ENCODE assay signal across 8 cellular contexts in the genomic region with DNA sequence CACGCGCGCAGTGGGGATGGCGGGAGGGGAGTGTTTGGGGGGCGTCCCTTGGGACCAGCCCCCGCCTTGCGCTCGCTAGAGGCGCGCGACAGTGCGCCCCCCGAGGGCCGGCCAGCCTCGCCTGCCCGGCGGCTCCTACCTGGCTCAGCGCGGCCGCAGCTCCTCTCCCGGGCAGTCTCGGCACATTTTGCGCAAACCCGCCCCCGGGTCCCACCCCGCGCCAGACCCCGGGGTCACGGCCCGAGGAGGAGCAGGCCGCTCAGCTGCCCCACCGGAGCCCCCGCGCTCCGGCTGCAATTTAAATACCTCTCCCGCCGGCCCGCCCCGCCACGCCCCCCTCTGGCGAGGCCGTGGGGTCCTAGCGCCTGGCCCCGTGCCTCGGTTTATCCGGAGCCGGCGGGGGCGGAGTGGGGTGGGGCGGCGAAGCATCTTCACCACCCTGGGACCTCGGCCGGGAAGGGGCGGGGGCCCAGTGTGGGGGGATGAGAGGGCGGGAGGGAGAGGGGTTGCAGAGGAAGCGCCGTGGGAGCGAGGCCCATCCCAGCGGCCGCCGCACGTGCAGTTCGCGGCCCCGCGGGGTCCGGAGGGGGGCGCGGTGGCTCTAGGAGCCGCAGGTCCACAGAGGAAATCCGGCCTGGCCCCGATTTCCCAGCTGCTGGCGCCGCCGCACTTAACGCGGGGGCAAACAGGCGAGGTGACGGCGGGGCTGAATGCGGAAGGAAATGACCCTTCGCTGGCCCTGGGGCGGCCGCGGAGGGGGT. TPM values are rescaled to one million over a fixed set of nuclear protein-coding genes. Genes with fewer than 3 reads are reported as not detected.
DNase-seq lines count a peak whose midpoint lies in the region; ATAC-seq and TF ChIP-seq lines count a peak whose summit lies in the region.

A gene with protein sequence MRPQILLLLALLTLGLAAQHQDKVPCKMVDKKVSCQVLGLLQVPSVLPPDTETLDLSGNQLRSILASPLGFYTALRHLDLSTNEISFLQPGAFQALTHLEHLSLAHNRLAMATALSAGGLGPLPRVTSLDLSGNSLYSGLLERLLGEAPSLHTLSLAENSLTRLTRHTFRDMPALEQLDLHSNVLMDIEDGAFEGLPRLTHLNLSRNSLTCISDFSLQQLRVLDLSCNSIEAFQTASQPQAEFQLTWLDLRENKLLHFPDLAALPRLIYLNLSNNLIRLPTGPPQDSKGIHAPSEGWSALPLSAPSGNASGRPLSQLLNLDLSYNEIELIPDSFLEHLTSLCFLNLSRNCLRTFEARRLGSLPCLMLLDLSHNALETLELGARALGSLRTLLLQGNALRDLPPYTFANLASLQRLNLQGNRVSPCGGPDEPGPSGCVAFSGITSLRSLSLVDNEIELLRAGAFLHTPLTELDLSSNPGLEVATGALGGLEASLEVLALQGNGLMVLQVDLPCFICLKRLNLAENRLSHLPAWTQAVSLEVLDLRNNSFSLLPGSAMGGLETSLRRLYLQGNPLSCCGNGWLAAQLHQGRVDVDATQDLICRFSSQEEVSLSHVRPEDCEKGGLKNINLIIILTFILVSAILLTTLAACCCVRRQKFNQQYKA (minus strand): TSS at position 273 of the 761 bp plus-strand sequence. CDS start 4,793 bp downstream, outside the sequence.

- ATAC-seq in omental fat pad (ENCODE audit: low FRiP score) (peak; percentile 29), HG02884 (IDR thresholded peaks at IDR 0.05; ENCODE audit: unreplicated experiment) (no peak)

- POLR2A ChIA-PET in AG04450 (lab: Yijun Ruan, JAX), result interaction anchor here (1.1 to 2.4 kb wide), 3 partner anchors 14 to 49 kb away, joined by 3 to 11 read pairs (median 3); no protein-coding TSS in a partner anchor
- POLR2A ChIA-PET in HEK293T (lab: Yijun Ruan, JAX), result no interaction called here

- peak within 1 kb of the TSS; percentile 47 for H3K27ac ChIP-seq in AG04450 (ENCODE audit: low read depth, low read length)

- no peak for TF ChIP-seq CTCF in AG04450 (IDR thresholded peaks at IDR 0.05; ENCODE audit: low read depth, low read length)
- TF ChIP-seq CTCF in foreskin fibroblast (IDR thresholded peaks at IDR 0.05; ENCODE audit: low read depth, low read length), result no peak
- TF ChIP-seq CTCF in omental fat pad (IDR thresholded peaks at IDR 0.05), result no peak

- H3K4me3 ChIP-seq in AG04450 (ENCODE audit: low read depth, low read length), result peak within 1 kb of the TSS; percentile 63
- peak within 1 kb of the TSS; percentile 64 to 67 for H3K4me3 ChIP-seq in foreskin fibroblast (ENCODE audit: low read depth in 1 of 2, low read length in 2 of 2)

- H3K9me3 ChIP-seq in AG04450 (ENCODE audit: control insufficient read depth, insufficient read depth, low read length), result no peaks in the 10 kb centered on the region

- CTCF ChIA-PET in AG04450 (lab: Charles Lee) (interaction anchor here (1.3 to 2.1 kb wide), 3 partner anchors 9 to 72 kb away, joined by 7 to 10 read pairs (median 9); no protein-coding TSS in a partner anchor), HEK293T (lab: Yijun Ruan, JAX) (no interaction called here)

- H3K27me3 ChIP-seq in AG04450 (ENCODE audit: control insufficient read depth, insufficient read depth, low read length), result no peaks in the 10 kb centered on the region

- DNase-seq in AG04450 (ENCODE audit: low read depth, low spot score) (no peak), HEK293T (ENCODE audit: extremely low spot score) (peak; percentile 64), foreskin fibroblast (peak in 1 of 2 donors; percentile 45), omental fat pad (ENCODE audit: low spot score) (no peak), NCI-H446 treated with DMSO at 0.1 percent for 48 hours (lab: John Stamatoyannopoulos, UW) (no peak), NCI-H446 (lab: John Stamatoyannopoulos, UW) (no peak)
- DNase-seq in activated CD8-positive, alpha-beta memory T cell treated with anti-CD3 and anti-CD28 coated beads, Interleukin-2, amount 50 U/mL, for 48 hours, result peak; percentile 71

TF ChIP-seq in HEK293T, 16 proteins besides CTCF, POLR2A, EP300 and RAD21:
- TF ChIP-seq ELF4 (IDR thresholded peaks at IDR 0.05) (no peak), LEF1 (IDR thresholded peaks at IDR 0.05; ENCODE audit: borderline replicate concordance) (no peak), ZNF384 (IDR thresholded peaks at IDR 0.05) (no peak), TARDBP (IDR thresholded peaks at IDR 0.05) (no peak), FOXA1 (IDR thresholded peaks at IDR 0.05) (no peak), SUZ12 (IDR thresholded peaks at IDR 0.05) (no peak), NFRKB (IDR thresholded peaks at IDR 0.05) (no peak), FOXK2 (IDR thresholded peaks at IDR 0.05) (no peak), BHLHE40 (IDR thresholded peaks at IDR 0.05; ENCODE audit: borderline replicate concordance) (no peak)
- TF ChIP-seq, protein P1, sequence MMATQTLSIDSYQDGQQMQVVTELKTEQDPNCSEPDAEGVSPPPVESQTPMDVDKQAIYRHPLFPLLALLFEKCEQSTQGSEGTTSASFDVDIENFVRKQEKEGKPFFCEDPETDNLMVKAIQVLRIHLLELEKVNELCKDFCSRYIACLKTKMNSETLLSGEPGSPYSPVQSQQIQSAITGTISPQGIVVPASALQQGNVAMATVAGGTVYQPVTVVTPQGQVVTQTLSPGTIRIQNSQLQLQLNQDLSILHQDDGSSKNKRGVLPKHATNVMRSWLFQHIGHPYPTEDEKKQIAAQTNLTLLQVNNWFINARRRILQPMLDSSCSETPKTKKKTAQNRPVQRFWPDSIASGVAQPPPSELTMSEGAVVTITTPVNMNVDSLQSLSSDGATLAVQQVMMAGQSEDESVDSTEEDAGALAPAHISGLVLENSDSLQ (IDR thresholded peaks at IDR 0.05), result no peak

RNA-seq across cellular contexts. Expression of the gene that starts here (rescaled TPM):
- polyA plus RNA-seq in AG04450 (2011; rRNA removed), result 10.9 and 14.2 TPM in 2 replicates
- 12.8 and 15.4 TPM in 2 replicates for polyA minus RNA-seq in AG04450 (2011; rRNA and poly(A)+ RNA removed)
- total RNA-seq in omental fat pad, result 100 to 1,000 TPM in 1 of 4 donors, 10 to 100 TPM in 3; 18.7 to 222 (median 68.7) TPM

Comparison
In these comparisons a context has a peak if more than half of its experiments do, and no peak if none do; other contexts are left out.
1. DNase-seq: peak in HEK293T (single experiment) and activated CD8-positive, alpha-beta memory T cell treated with anti-CD3 and anti-CD28 coated beads, Interleukin-2, amount 50 U/mL, for 48 hours (single experiment); none in AG04450 (single experiment), omental fat pad (single experiment), NCI-H446 treated with DMSO at 0.1 percent for 48 hours (single experiment) and NCI-H446 (0 of 2).